17 cellular contexts compared by ENCODE assay signal in the genomic region with DNA sequence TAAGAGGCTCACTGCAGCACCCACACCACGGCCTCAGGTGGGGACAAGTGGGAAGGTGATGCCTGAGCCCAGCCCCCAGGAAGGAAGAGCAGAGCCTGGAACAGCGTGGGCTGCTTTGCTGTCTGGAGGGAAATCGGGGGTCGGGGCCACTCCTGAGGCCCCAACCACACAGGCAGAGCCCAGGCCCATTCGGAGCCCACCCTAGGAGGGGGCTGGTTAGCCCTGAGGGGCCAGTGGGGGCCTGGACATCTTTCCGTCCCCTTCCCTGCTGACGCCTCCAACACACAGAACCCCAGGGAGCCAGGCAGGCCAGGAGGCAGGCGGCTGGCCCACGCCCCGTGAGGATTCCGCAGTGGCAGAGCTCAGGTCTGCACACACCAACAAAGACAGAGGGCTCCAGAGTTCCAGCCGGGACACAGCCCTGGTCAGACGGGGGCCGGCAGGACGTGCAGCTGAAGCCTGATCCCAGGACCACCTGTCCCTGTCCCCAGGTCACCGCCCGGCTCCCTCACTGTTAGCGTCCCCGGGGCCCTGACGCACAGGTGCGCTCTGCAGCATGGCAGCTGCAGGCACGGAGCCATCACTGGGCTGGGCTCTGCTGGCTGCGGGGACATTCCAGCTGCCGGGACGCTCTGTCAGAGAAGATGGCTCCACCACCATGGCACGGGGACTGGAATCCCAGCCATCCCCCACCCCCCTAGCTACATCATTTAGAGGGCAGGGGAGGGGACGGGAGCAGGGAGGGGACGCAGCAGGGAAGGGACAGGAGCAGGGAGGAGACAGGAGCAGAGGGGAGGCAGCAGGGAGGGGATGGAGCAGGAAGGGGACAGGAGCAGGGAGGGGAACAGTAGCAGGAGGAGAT. TPM values are rescaled to one million over a fixed set of nuclear protein-coding genes. Genes with fewer than 3 reads are reported as not detected.
DNase-seq lines count a peak whose midpoint lies in the region; TF ChIP-seq lines count a peak whose summit lies in the region.
"Had no signal": no experiment of that assay in that cellular context is flagged by ENCODE, and none has a peak within 500 bp of the region (broad histone marks: within the 10 kb centered on the region; RNA-seq: fewer than 3 reads in every experiment).

No MANE protein-coding gene starts in this region.

- H3K9me3 ChIP-seq in ES-I3 (ENCODE audit: control insufficient read depth, insufficient read depth, low read length) (no peaks in the 10 kb centered on the region), WERI-Rb-1 (ENCODE audit: severe bottlenecking) (no peaks in the 10 kb centered on the region), iPS-20b (ENCODE audit: insufficient read depth, low read depth, low read length) (no peaks in the 10 kb centered on the region), trophoblast cell (ENCODE audit: insufficient read depth, low read depth, low read length) (peaks cover 14% of the 10 kb centered on the region), smooth muscle cell (replicated peaks; ENCODE audit: low read depth) (no peaks in the 10 kb centered on the region)

- WGBS in trophoblast cell (ENCODE audit: extremely low coverage, insufficient coverage, insufficient read length): no CpG with 5 or more reads among the region's 28 CpGs
- 78% methylated on average over 24 of the region's 28 CpGs for WGBS in smooth muscle cell (ENCODE audit: low lambda C conversion rate)

- H4K8ac ChIP-seq in trophoblast cell (ENCODE audit: low read depth, low read length): no peak overlapping the region

- no peak overlapping the region for H2BK12ac ChIP-seq in trophoblast cell (ENCODE audit: low read length)

- H3K36me3 ChIP-seq in ES-I3 (ENCODE audit: insufficient read depth, low read length) (no peaks in the 10 kb centered on the region), WERI-Rb-1 (peaks cover 64% of the 10 kb centered on the region), iPS-20b (ENCODE audit: insufficient read depth, low read depth, low read length) (no peaks in the 10 kb centered on the region), trophoblast cell (ENCODE audit: control insufficient read depth in 1 of 2, insufficient read depth in 2 of 2, low read length in 2 of 2) (peaks cover 4 to 7% of the 10 kb centered on the region in 2 experiments), smooth muscle cell (ENCODE audit: low read depth) (no peaks in the 10 kb centered on the region)

- no peak overlapping the region for H3K4ac ChIP-seq in trophoblast cell (ENCODE audit: low read depth, low read length)

- H3K4me2 ChIP-seq in trophoblast cell (ENCODE audit: low read length) (peak overlapping the region; percentile 6), smooth muscle cell (no peak overlapping the region)

- H3F3A ChIP-seq in smooth muscle cell (ENCODE audit: low read depth): peaks cover 8% of the 10 kb centered on the region

- H4K20me1 ChIP-seq in smooth muscle cell (ENCODE audit: low read depth): peaks cover 42% of the 10 kb centered on the region

- no peak overlapping the region for H2BK120ac ChIP-seq in trophoblast cell (ENCODE audit: insufficient read depth, low read length, poor library complexity)

- H3K4me3 ChIP-seq in WERI-Rb-1 (ENCODE audit: low read depth, low read length): no peak overlapping the region
- peak overlapping the region; percentile 56; the same call in 1 of the 2 replicates for H3K4me3 ChIP-seq in iPS-20b (ENCODE audit: low read length)
- no peak overlapping the region for H3K4me3 ChIP-seq in trophoblast cell (ENCODE audit: low read depth, low read length)
- no peak overlapping the region for H3K4me3 ChIP-seq in smooth muscle cell
- H3K4me3 ChIP-seq: GM23248, K562, SK-N-MC had no signal

- H3K9ac ChIP-seq in ES-I3 (ENCODE audit: low read depth, low read length) (peak overlapping the region; percentile 57; the same call in 1 of the 2 replicates), iPS-20b (ENCODE audit: low read depth, low read length) (no peak overlapping the region), trophoblast cell (ENCODE audit: low read length) (no peak overlapping the region), smooth muscle cell (ENCODE audit: low read depth) (no peak overlapping the region)
- H3K9ac ChIP-seq: GM23248 had no signal

- H3K27me3 ChIP-seq in WERI-Rb-1 (ENCODE audit: insufficient read depth, low read depth, severe bottlenecking) (no peaks in the 10 kb centered on the region), iPS-20b (ENCODE audit: insufficient read depth, low read length) (no peaks in the 10 kb centered on the region), trophoblast cell (ENCODE audit: insufficient read depth, low read length) (no peaks in the 10 kb centered on the region), smooth muscle cell (ENCODE audit: low read depth) (no peaks in the 10 kb centered on the region)
- H3K27me3 ChIP-seq: brain microvascular endothelial cell had no signal

- no peak overlapping the region for H3K23ac ChIP-seq in trophoblast cell (ENCODE audit: low read length)

- H3K4me1 ChIP-seq in ES-I3 (ENCODE audit: insufficient read depth, low read length): no peaks in the 10 kb centered on the region
- H3K4me1 ChIP-seq in iPS-20b (ENCODE audit: insufficient read depth, low read length): no peaks in the 10 kb centered on the region
- no peaks in the 10 kb centered on the region for H3K4me1 ChIP-seq in trophoblast cell (ENCODE audit: control insufficient read depth in 1 of 2, insufficient read depth in 2 of 2, low read length in 2 of 2)
- H3K4me1 ChIP-seq in smooth muscle cell (ENCODE audit: low read depth): peaks cover 3% of the 10 kb centered on the region

- H2AFZ ChIP-seq in trophoblast cell (ENCODE audit: insufficient read depth, low read length, poor library complexity): no peak overlapping the region
- H2AFZ ChIP-seq in smooth muscle cell (ENCODE audit: low read depth): no peak overlapping the region
- H2AFZ ChIP-seq: GM23248 had no signal

- DNase-seq in WERI-Rb-1 (peak; percentile 56), trophoblast cell (no peak), amygdala (lab: John Stamatoyannopoulos, UW) (no peak), MV-4-11 (lab: John Stamatoyannopoulos, UW) (no peak), smooth muscle cell (lab: John Stamatoyannopoulos, UW; ENCODE audit: unreplicated experiment) (no peak), Ammon's horn (ENCODE audit: low spot score) (no peak)
- DNase-seq: brain microvascular endothelial cell; foreskin fibroblast; GM23248; naive thymus-derived CD4-positive, alpha-beta T cell; NCI-H1092 treated with DMSO at 0.1 percent for 48 hours; PC-3 had no signal

- H3K79me2 ChIP-seq in trophoblast cell (ENCODE audit: control insufficient read depth, insufficient read depth, low read length, poor library complexity): no peaks in the 10 kb centered on the region
- H3K79me2 ChIP-seq in smooth muscle cell (ENCODE audit: low read depth): peaks cover 4% of the 10 kb centered on the region

- H3K18ac ChIP-seq in trophoblast cell (ENCODE audit: low read length): no peak overlapping the region

- H2BK5ac ChIP-seq in trophoblast cell (ENCODE audit: low read depth, low read length, poor library complexity): no peak overlapping the region

- H4K91ac ChIP-seq in trophoblast cell (ENCODE audit: low read depth, low read length): no peak overlapping the region

- H2AK5ac ChIP-seq in trophoblast cell (ENCODE audit: low read length): no peak overlapping the region

- H4K12ac ChIP-seq in trophoblast cell (ENCODE audit: low read depth, low read length): no peak overlapping the region

- no peaks in the 10 kb centered on the region for H3K79me1 ChIP-seq in trophoblast cell (ENCODE audit: low read length)

- H3K14ac ChIP-seq in trophoblast cell (ENCODE audit: low read length): no peak overlapping the region

- H3K27ac ChIP-seq in WERI-Rb-1 (no peak overlapping the region; the same call in 1 of the 2 replicates), iPS-20b (ENCODE audit: low read length) (no peak overlapping the region), trophoblast cell (ENCODE audit: low read depth, low read length) (no peak overlapping the region), smooth muscle cell (ENCODE audit: low read depth) (no peak overlapping the region)
- H3K27ac ChIP-seq: brain microvascular endothelial cell, GM23248, SK-N-MC, VCaP had no signal

- TF ChIP-seq CTCF in WERI-Rb-1 (IDR thresholded peaks at IDR 0.05; ENCODE audit: low read depth, low read length): 0 out of 2 replicates have a peak, but pooled peaks have one; percentile 2
- TF ChIP-seq CTCF in smooth muscle cell (IDR thresholded peaks at IDR 0.05; ENCODE audit: borderline replicate concordance, insufficient read depth, poor library complexity, severe bottlenecking): no peak

RNA-seq across cellular contexts. Expression of gene SLC66A2, which starts 40.2 kb away (rescaled TPM):
- 11.7 and 12.7 TPM in 2 replicates for polyA plus RNA-seq in trophoblast cell (2013)
- 21.2 and 23.6 TPM in 2 replicates for total RNA-seq in smooth muscle cell
- polyA plus RNA-seq in smooth muscle cell: 37.2 and 37.9 TPM in 2 replicates

RNA-seq across cellular contexts. Expression of gene HSBP1L1, which starts 53.2 kb away (rescaled TPM):
- polyA plus RNA-seq in trophoblast cell (2013): 19.8 and 20.5 TPM in 2 replicates
- 11.8 and 24.6 TPM in 2 replicates for total RNA-seq in smooth muscle cell
- 12.4 and 23.5 TPM in 2 replicates for polyA plus RNA-seq in smooth muscle cell
- total RNA-seq: K562 had no signal
